ENCODE assay signal across 9 cellular contexts in genomic region chr20:6623989-6624388, GRCh38.
DNase-seq lines count a peak whose midpoint lies in the region; ATAC-seq and TF ChIP-seq lines count a peak whose summit lies in the region.
"Had no signal": no experiment of that assay in that cellular context is flagged by ENCODE, and none has a peak within 500 bp of the region (broad histone marks: within the 10 kb centered on the region; RNA-seq: fewer than 3 reads in every experiment).

No MANE protein-coding gene starts in this region.

- H3K27ac Mint-ChIP-seq in neural progenitor cell = no peak overlapping the region

- no peaks in the 10 kb centered on the region for H3K79me2 ChIP-seq in neural progenitor cell (ENCODE audit: low read depth)

- peaks cover 11% of the 10 kb centered on the region for H3K9me3 Mint-ChIP-seq in neural progenitor cell

- DNase-seq in NOMO-1 treated with DMSO at 0.1 percent for 48 hours (lab: John Stamatoyannopoulos, UW; ENCODE audit: unreplicated experiment) (peak; percentile 79), neural progenitor cell (ENCODE audit: low spot score) (peak; percentile 69), globus pallidus (ENCODE audit: low spot score) (no peak), posterior cingulate gyrus (no peak)
- no peak for DNase-seq in activated CD8-positive, alpha-beta memory T cell treated with anti-CD3 and anti-CD28 coated beads, Interleukin-2, amount 50 U/mL, for 48 hours
- DNase-seq in activated CD4-positive, alpha-beta T cell treated with anti-CD3 and anti-CD28 coated beads, Interleukin-2, amount 50 U/mL, for 48 hours = no peak
- DNase-seq: T1000 had no signal

- peaks cover 10% of the 10 kb centered on the region for H3F3A ChIP-seq in neural progenitor cell (ENCODE audit: low read depth)

- peak overlapping the region; percentile 45 for H3K4me2 ChIP-seq in neural progenitor cell

- no peak overlapping the region for H3K4me3 ChIP-seq in neural progenitor cell

- H3K27ac ChIP-seq in neural progenitor cell = peak overlapping the region; percentile 31

- H3K4me1 ChIP-seq in neural progenitor cell = peaks cover 15% of the 10 kb centered on the region

- no peaks in the 10 kb centered on the region for H3K36me3 ChIP-seq in neural progenitor cell

- H3K27me3 Mint-ChIP-seq in neural progenitor cell (ENCODE audit: insufficient read depth, low read depth) = no peaks in the 10 kb centered on the region

- H4K20me1 ChIP-seq in neural progenitor cell (ENCODE audit: low read depth) = no peaks in the 10 kb centered on the region

- no peaks in the 10 kb centered on the region for H3K36me3 Mint-ChIP-seq in neural progenitor cell

- ATAC-seq in GM19395 (IDR thresholded peaks at IDR 0.05; ENCODE audit: unreplicated experiment) (peak; percentile 99), HG02973 (IDR thresholded peaks at IDR 0.05; ENCODE audit: unreplicated experiment) (peak; percentile 98)

- intact Hi-C loops in posterior cingulate gyrus (cut with DNase I) = no loop called here

- no peaks in the 10 kb centered on the region for H3K27me3 ChIP-seq in neural progenitor cell

- H3K4me1 Mint-ChIP-seq in neural progenitor cell = peaks cover 9% of the 10 kb centered on the region

- no peak for TF ChIP-seq CTCF in neural progenitor cell (IDR thresholded peaks at IDR 0.05)

- H2AFZ ChIP-seq in neural progenitor cell (replicated peaks) = no peak overlapping the region

- H3K9me3 ChIP-seq in neural progenitor cell (ENCODE audit: low read depth) = no peaks in the 10 kb centered on the region

- H3K4me3 Mint-ChIP-seq in neural progenitor cell = no peak overlapping the region

- no peak overlapping the region for H3K9ac ChIP-seq in neural progenitor cell

Comparison
In these comparisons a context has a peak if more than half of its experiments do, and no peak if none do; other contexts are left out.
1. DNase-seq: peak in NOMO-1 treated with DMSO at 0.1 percent for 48 hours (single experiment) and neural progenitor cell (single experiment); none in globus pallidus (single experiment), activated CD8-positive, alpha-beta memory T cell treated with anti-CD3 and anti-CD28 coated beads, Interleukin-2, amount 50 U/mL, for 48 hours (single experiment), posterior cingulate gyrus (0 of 10) and activated CD4-positive, alpha-beta T cell treated with anti-CD3 and anti-CD28 coated beads, Interleukin-2, amount 50 U/mL, for 48 hours (0 of 2).